Comparison of ENCODE assay signal across 22 cellular contexts in the genomic region with DNA sequence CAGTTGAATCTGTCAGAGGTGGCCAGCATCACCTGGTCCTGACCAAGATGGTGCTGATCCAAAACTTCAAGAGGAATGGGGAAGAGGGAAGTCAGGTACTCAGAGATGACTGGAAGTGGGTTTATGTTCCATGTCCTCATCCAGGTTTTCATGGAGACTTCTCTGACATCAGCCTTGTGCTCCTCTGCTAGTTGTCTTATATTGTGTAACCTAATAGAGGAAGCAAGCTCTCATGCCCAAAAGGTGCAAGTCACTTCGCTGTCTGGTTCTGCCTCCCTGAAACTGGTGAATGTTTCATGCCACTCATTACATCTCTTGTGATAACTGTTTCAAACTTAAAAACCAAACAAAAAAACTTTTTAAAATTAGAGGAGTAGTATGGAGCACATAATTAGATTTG.
"Had no signal": no experiment of that assay in that cellular context is flagged by ENCODE, and none has a peak within 500 bp of the region (broad histone marks: within the 10 kb centered on the region; RNA-seq: fewer than 3 reads in every experiment).

No MANE protein-coding gene starts in this region.

- DNase-seq: effector memory CD8-positive, alpha-beta T cell; gastrocnemius medialis; heart right ventricle; islet precursor cell; mammary epithelial cell; naive thymus-derived CD8-positive, alpha-beta T cell; nucleus accumbens; ovary; sigmoid colon; stimulated activated CD4-positive, alpha-beta T cell treated with anti-CD3 and anti-CD28 coated beads, Interleukin-2, amount 100 ng/mL, for 24 hours; stimulated activated CD4-positive, alpha-beta T cell treated with anti-CD3 and anti-CD28 coated beads, Interleukin-4, amount 100 ng/mL, for 4 hours; stimulated activated naive B cell treated with anti-CD40 and anti-IgM and Interleukin-4, amounts not matched to agents 10 μg/mL and 1 μg/mL and 100 μg/mL, for 72 hours; stimulated activated naive CD8-positive, alpha-beta T cell treated with anti-CD3 and anti-CD28 coated beads, Interleukin-15, amount 100 ng/mL, for 72 hours; testis had no signal

- H3K27me3 Mint-ChIP-seq: naive thymus-derived CD8-positive, alpha-beta T cell; stimulated activated naive CD8-positive, alpha-beta T cell treated with anti-CD3 and anti-CD28 coated beads, Interleukin-15, amount 100 ng/mL, for 72 hours had no signal

- H3K4me1 ChIP-seq: esophagus muscularis mucosa, gastrocnemius medialis, heart right ventricle, right atrium auricular region, sigmoid colon, testis, tibial nerve had no signal

- H3K27ac ChIP-seq: epithelial cell of prostate, esophagus muscularis mucosa, gastrocnemius medialis, heart right ventricle, ovary, right atrium auricular region, sigmoid colon, skin epidermis, testis, tibial nerve had no signal

- H3K27ac Mint-ChIP-seq: dendritic cell treated with granulocyte-macrophage colony-stimulating factor and Interleukin-4, amounts not matched to agents 40 ng/mL and 50 ng/mL, for 4 days; naive thymus-derived CD8-positive, alpha-beta T cell; stimulated activated naive B cell treated with anti-CD40 and anti-IgM and Interleukin-4, amounts not matched to agents 10 μg/mL and 1 μg/mL and 100 μg/mL, for 72 hours; stimulated activated naive CD8-positive, alpha-beta T cell treated with anti-CD3 and anti-CD28 coated beads, Interleukin-15, amount 100 ng/mL, for 72 hours had no signal

- H3K4me3 Mint-ChIP-seq: dendritic cell treated with granulocyte-macrophage colony-stimulating factor and Interleukin-4, amounts not matched to agents 40 ng/mL and 50 ng/mL, for 4 days; effector memory CD8-positive, alpha-beta T cell; naive thymus-derived CD8-positive, alpha-beta T cell; neural crest cell; stimulated activated naive B cell treated with anti-CD40 and anti-IgM and Interleukin-4, amounts not matched to agents 10 μg/mL and 1 μg/mL and 100 μg/mL, for 72 hours; stimulated activated naive CD8-positive, alpha-beta T cell treated with anti-CD3 and anti-CD28 coated beads, Interleukin-15, amount 100 ng/mL, for 72 hours had no signal

- H3K36me3 Mint-ChIP-seq: stimulated activated naive B cell treated with anti-CD40 and anti-IgM and Interleukin-4, amounts not matched to agents 10 μg/mL and 1 μg/mL and 100 μg/mL, for 72 hours had no signal

- H3K27me3 ChIP-seq: esophagus muscularis mucosa, gastrocnemius medialis, heart right ventricle, ovary, right atrium auricular region, sigmoid colon, testis, tibial nerve had no signal

- H3K36me3 ChIP-seq: gastrocnemius medialis, heart right ventricle, ovary, tibial nerve had no signal

- ATAC-seq: effector memory CD8-positive, alpha-beta T cell; gastrocnemius medialis; heart right ventricle; left lobe of liver; naive thymus-derived CD8-positive, alpha-beta T cell; stimulated activated naive B cell treated with anti-CD40 and anti-IgM and Interleukin-4, amounts not matched to agents 10 μg/mL and 1 μg/mL and 100 μg/mL, for 72 hours; stimulated activated naive CD8-positive, alpha-beta T cell treated with anti-CD3 and anti-CD28 coated beads, Interleukin-15, amount 100 ng/mL, for 72 hours had no signal

- H3K4me1 Mint-ChIP-seq: neural crest cell; stimulated activated naive B cell treated with anti-CD40 and anti-IgM and Interleukin-4, amounts not matched to agents 10 μg/mL and 1 μg/mL and 100 μg/mL, for 72 hours; stimulated activated naive CD8-positive, alpha-beta T cell treated with anti-CD3 and anti-CD28 coated beads, Interleukin-15, amount 100 ng/mL, for 72 hours had no signal

- H3K9me3 Mint-ChIP-seq: dendritic cell treated with granulocyte-macrophage colony-stimulating factor and Interleukin-4, amounts not matched to agents 40 ng/mL and 50 ng/mL, for 4 days; effector memory CD8-positive, alpha-beta T cell; neural crest cell had no signal

- H3K4me3 ChIP-seq: esophagus muscularis mucosa, gastrocnemius medialis, heart right ventricle, ovary, right atrium auricular region, sigmoid colon, skin epidermis, testis, tibial nerve had no signal

- H3K9me3 ChIP-seq: esophagus muscularis mucosa, gastrocnemius medialis, heart right ventricle, ovary, right atrium auricular region, sigmoid colon, testis, tibial nerve had no signal
